1 cellular context compared by ENCODE assay signal in the genomic region with DNA sequence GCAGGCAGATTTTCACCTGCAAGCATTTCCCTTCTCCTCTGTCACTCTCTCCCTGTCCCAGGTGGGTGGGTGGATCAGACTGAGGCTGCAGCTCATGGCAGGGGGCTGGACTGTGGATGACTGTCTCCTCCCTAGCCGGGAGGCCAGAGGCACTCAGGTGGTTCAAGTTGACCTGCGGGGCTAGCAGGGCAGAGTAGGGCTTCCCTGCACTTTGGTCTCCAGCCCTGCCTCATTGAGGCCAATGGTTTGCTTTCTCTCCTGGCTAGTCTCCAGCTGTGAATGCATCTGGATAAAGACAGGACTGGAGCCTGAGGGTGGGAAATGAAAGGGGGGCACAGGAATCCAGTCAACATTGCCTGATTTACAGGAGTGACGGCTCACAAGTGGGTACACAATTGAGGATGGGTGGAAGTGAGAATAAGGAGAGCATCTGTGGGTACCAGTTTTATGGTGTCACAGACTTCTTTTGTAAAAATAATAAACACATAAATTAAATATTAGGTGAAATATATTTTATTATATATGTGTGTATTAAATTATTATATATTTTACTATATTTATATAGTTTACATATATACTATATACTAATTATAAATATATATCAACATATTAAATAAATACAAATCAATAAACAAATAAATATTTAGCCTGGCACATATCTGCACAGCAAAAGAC.
A peak's percentile ranks its signal among the peaks of the same experiment; 100 is the strongest.
TF ChIP-seq lines count a peak whose summit lies in the region.

No MANE protein-coding gene starts in this region.

TF ChIP-seq in HepG2, 621 proteins besides CTCF, POLR2A, EP300 and RAD21 (continued from another document and continues in another):
- TF ChIP-seq, protein P1, sequence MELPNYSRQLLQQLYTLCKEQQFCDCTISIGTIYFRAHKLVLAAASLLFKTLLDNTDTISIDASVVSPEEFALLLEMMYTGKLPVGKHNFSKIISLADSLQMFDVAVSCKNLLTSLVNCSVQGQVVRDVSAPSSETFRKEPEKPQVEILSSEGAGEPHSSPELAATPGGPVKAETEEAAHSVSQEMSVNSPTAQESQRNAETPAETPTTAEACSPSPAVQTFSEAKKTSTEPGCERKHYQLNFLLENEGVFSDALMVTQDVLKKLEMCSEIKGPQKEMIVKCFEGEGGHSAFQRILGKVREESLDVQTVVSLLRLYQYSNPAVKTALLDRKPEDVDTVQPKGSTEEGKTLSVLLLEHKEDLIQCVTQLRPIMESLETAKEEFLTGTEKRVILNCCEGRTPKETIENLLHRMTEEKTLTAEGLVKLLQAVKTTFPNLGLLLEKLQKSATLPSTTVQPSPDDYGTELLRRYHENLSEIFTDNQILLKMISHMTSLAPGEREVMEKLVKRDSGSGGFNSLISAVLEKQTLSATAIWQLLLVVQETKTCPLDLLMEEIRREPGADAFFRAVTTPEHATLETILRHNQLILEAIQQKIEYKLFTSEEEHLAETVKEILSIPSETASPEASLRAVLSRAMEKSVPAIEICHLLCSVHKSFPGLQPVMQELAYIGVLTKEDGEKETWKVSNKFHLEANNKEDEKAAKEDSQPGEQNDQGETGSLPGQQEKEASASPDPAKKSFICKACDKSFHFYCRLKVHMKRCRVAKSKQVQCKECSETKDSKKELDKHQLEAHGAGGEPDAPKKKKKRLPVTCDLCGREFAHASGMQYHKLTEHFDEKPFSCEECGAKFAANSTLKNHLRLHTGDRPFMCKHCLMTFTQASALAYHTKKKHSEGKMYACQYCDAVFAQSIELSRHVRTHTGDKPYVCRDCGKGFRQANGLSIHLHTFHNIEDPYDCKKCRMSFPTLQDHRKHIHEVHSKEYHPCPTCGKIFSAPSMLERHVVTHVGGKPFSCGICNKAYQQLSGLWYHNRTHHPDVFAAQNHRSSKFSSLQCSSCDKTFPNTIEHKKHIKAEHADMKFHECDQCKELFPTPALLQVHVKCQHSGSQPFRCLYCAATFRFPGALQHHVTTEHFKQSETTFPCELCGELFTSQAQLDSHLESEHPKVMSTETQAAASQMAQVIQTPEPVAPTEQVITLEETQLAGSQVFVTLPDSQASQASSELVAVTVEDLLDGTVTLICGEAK (IDR thresholded peaks at IDR 0.05) = no peak
- TF ChIP-seq, protein P1 (CRISPR knock-in tag; IDR thresholded peaks at IDR 0.05) = no peak
- TF ChIP-seq HBP1 (CRISPR knock-in tag; IDR thresholded peaks at IDR 0.05; ENCODE audit: low read depth) (peak; percentile 79; the same call in 1 of the 2 replicates), ZNF446 (CRISPR knock-in tag; IDR thresholded peaks at IDR 0.05) (no peak), MATR3 (CRISPR knock-in tag; IDR thresholded peaks at IDR 0.05) (no peak), ZNF275 (CRISPR knock-in tag; IDR thresholded peaks at IDR 0.05; ENCODE audit: borderline replicate concordance) (no peak), TOPORS (CRISPR knock-in tag; IDR thresholded peaks at IDR 0.05) (no peak), ZNF101 (CRISPR knock-in tag; IDR thresholded peaks at IDR 0.05; ENCODE audit: borderline replicate concordance, low read depth) (no peak), MBNL3 (CRISPR knock-in tag; conservative IDR thresholded peaks at IDR 0.05) (no peak), NFATC3 (CRISPR knock-in tag; IDR thresholded peaks at IDR 0.05) (no peak), SIX1 (CRISPR knock-in tag; IDR thresholded peaks at IDR 0.05; ENCODE audit: borderline replicate concordance) (no peak), ZNF784 (CRISPR knock-in tag; IDR thresholded peaks at IDR 0.05; ENCODE audit: borderline replicate concordance) (no peak), JUND (CRISPR knock-in tag; IDR thresholded peaks at IDR 0.05) (no peak), CEBPB (IDR thresholded peaks at IDR 0.05; ENCODE audit: borderline replicate concordance, low read depth, low read length) (no peak), HNRNPL (IDR thresholded peaks at IDR 0.05; ENCODE audit: low read depth, low read length) (no peak), RNF2 (conservative IDR thresholded peaks at IDR 0.05; ENCODE audit: low read depth) (no peak), ZNF264 (CRISPR knock-in tag; IDR thresholded peaks at IDR 0.05) (no peak), ZSCAN9 (CRISPR knock-in tag; IDR thresholded peaks at IDR 0.05; ENCODE audit: borderline replicate concordance) (no peak), SAP130 (CRISPR knock-in tag; IDR thresholded peaks at IDR 0.05; ENCODE audit: low read depth) (peak; percentile 55; the same call in 1 of the 2 replicates), REL (CRISPR knock-in tag; conservative IDR thresholded peaks at IDR 0.05) (no peak), ZNF720 (CRISPR knock-in tag; IDR thresholded peaks at IDR 0.05) (no peak), ZBTB8A (CRISPR knock-in tag; IDR thresholded peaks at IDR 0.05; ENCODE audit: borderline replicate concordance, low read depth) (no peak), STAG1 (CRISPR knock-in tag; IDR thresholded peaks at IDR 0.05) (peak; percentile 32; the same call in 1 of the 2 replicates)
- TF ChIP-seq, protein P2, sequence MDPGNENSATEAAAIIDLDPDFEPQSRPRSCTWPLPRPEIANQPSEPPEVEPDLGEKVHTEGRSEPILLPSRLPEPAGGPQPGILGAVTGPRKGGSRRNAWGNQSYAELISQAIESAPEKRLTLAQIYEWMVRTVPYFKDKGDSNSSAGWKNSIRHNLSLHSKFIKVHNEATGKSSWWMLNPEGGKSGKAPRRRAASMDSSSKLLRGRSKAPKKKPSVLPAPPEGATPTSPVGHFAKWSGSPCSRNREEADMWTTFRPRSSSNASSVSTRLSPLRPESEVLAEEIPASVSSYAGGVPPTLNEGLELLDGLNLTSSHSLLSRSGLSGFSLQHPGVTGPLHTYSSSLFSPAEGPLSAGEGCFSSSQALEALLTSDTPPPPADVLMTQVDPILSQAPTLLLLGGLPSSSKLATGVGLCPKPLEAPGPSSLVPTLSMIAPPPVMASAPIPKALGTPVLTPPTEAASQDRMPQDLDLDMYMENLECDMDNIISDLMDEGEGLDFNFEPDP (CRISPR knock-in tag; conservative IDR thresholded peaks at IDR 0.05) = no peak
- TF ChIP-seq, protein P3, sequence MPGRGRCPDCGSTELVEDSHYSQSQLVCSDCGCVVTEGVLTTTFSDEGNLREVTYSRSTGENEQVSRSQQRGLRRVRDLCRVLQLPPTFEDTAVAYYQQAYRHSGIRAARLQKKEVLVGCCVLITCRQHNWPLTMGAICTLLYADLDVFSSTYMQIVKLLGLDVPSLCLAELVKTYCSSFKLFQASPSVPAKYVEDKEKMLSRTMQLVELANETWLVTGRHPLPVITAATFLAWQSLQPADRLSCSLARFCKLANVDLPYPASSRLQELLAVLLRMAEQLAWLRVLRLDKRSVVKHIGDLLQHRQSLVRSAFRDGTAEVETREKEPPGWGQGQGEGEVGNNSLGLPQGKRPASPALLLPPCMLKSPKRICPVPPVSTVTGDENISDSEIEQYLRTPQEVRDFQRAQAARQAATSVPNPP (CRISPR knock-in tag; IDR thresholded peaks at IDR 0.05) = no peak
- TF ChIP-seq, protein P4, sequence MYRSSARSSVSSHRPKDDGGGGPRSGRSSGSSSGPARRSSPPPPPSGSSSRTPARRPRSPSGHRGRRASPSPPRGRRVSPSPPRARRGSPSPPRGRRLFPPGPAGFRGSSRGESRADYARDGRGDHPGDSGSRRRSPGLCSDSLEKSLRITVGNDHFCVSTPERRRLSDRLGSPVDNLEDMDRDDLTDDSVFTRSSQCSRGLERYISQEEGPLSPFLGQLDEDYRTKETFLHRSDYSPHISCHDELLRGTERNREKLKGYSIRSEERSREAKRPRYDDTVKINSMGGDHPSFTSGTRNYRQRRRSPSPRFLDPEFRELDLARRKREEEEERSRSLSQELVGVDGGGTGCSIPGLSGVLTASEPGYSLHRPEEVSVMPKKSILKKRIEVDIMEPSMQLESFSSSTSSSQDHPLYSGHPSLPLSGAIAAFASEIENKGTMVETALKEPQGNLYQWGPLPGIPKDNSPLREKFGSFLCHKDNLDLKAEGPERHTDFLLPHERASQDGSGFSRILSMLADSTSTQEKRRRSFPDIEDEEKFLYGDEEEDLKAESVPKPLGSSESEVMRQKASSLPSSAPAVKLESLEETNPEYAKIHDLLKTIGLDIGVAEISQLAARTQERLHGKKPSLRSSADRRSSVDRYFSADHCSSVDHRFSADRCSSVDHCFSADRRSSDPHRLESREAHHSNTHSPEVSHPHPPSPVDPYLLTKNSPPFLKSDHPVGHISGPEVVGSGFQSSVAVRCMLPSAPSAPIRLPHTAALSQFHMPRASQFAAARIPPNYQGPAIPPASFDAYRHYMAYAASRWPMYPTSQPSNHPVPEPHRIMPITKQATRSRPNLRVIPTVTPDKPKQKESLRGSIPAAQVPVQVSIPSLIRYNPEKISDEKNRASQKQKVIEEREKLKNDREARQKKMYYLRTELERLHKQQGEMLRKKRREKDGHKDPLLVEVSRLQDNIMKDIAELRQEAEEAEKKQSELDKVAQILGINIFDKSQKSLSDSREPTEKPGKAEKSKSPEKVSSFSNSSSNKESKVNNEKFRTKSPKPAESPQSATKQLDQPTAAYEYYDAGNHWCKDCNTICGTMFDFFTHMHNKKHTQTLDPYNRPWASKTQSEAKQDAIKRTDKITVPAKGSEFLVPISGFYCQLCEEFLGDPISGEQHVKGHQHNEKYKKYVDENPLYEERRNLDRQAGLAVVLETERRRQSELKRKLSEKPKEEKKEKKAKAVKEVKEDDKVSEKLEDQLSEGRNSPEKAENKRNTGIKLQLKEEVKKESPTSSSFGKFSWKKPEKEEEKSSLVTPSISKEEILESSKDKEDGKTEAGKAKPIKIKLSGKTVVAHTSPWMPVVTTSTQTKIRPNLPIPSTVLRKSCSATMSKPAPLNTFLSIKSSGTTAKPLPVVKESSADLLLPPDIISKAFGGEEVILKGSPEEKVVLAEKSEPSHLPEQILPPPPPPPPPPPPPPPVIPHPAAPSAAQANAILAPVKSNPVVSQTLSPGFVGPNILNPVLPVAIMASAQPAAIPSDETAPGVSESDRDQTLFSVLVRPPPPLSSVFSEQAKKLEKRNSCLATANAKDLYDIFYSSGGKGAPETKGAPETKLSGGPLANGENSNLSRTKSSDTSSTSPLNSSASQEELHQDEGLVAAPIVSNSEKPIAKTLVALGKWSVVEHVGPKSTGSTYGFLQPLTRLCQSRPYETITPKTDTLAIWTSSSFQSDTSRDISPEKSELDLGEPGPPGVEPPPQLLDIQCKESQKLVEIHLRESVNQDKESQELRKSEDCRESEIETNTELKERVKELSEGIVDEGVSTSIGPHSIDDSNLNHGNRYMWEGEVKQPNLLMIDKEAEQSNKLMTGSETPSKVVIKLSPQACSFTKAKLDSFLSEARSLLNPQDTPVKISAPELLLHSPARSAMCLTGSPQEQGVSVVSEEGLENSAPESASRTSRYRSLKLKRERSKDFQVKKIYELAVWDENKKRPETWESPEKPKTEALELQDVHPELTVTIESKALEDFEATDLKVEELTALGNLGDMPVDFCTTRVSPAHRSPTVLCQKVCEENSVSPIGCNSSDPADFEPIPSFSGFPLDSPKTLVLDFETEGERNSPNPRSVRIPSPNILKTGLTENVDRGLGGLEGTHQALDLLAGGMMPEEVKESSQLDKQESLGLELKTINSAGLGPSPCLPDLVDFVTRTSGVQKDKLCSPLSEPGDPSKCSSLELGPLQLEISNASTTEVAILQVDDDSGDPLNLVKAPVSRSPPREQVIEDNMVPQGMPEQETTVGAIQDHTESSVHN (CRISPR knock-in tag; IDR thresholded peaks at IDR 0.05) = no peak
